ENCODE assay signal across 8 cellular contexts in genomic region chr1:58720680-58721079, GRCh38.
"Had no signal": no experiment of that assay in that cellular context is flagged by ENCODE, and none has a peak within 500 bp of the region (broad histone marks: within the 10 kb centered on the region; RNA-seq: fewer than 3 reads in every experiment).

No MANE protein-coding gene starts in this region.

- H3K36me3 ChIP-seq: esophagus squamous epithelium, ovary, upper lobe of right lung had no signal

- ATAC-seq: upper lobe of right lung had no signal

- H3K4me3 ChIP-seq: esophagus squamous epithelium, ovary, testis, upper lobe of right lung had no signal

- H3K4me1 ChIP-seq: testis had no signal

- DNase-seq: activated CD4-positive, alpha-beta memory T cell treated with anti-CD3 and anti-CD28 coated beads, Interleukin-2, amount 10 ng/mL, durations not matched to agents 7 days and 5 days; activated CD4-positive, alpha-beta T cell treated with anti-CD3 and anti-CD28 coated beads for 1 hour; esophagus squamous epithelium; foreskin melanocyte; ovary; stimulated activated CD4-positive, alpha-beta T cell treated with anti-CD3 and anti-CD28 coated beads, Interleukin-4, amount 100 ng/mL, for 24 hours; testis; upper lobe of right lung had no signal

- H3K27ac ChIP-seq: esophagus squamous epithelium, ovary, testis, upper lobe of right lung had no signal

- H3K27me3 ChIP-seq: esophagus squamous epithelium, ovary, testis, upper lobe of right lung had no signal

- H3K9me3 ChIP-seq: esophagus squamous epithelium, ovary, testis, upper lobe of right lung had no signal
